Comparison of ENCODE assay signal across 10 cellular contexts in the genomic region with DNA sequence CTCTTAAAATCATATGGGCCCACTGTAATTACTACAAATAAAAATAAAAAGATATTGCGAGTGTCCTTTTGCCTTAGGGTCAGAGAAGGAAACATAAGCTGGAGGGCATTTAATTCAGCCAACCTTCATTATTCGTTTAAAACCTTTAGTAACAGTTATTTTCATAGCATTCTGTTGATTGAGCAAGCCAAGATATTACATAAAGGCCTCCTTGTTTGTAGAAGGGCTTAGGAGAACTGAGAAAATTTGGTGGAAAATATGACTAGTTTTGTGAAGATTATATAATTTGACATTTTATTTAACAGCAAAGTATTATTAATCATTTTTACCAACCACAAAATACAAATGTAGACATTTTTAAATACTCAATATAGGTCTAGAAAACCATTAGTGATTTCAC.
DNase-seq lines count a peak whose midpoint lies in the region; ATAC-seq, FAIRE-seq and TF ChIP-seq lines count a peak whose summit lies in the region.
"Had no signal": no experiment of that assay in that cellular context is flagged by ENCODE, and none has a peak within 500 bp of the region (broad histone marks: within the 10 kb centered on the region; RNA-seq: fewer than 3 reads in every experiment).

No MANE protein-coding gene starts in this region.

- H3K27me3 ChIP-seq in SJCRH30: no peaks in the 10 kb centered on the region
- no peaks in the 10 kb centered on the region for H3K27me3 ChIP-seq in endothelial cell of umbilical vein (ENCODE audit: control insufficient read depth in 2 of 2, insufficient read depth in 2 of 2, low read length in 2 of 2)

- H3K79me2 ChIP-seq in endothelial cell of umbilical vein (ENCODE audit: control insufficient read depth, insufficient read depth, low read length): no peaks in the 10 kb centered on the region

- no peak for ATAC-seq in GM18505 (IDR thresholded peaks at IDR 0.05; ENCODE audit: unreplicated experiment)

- TF ChIP-seq CTCF in endothelial cell of umbilical vein (IDR thresholded peaks at IDR 0.05; ENCODE audit: extremely low read depth in 1 of 2, insufficient read depth in 1 of 2, low read depth in 1 of 2, low read length in 2 of 2): no peak

- no peaks in the 10 kb centered on the region for H3K9me1 ChIP-seq in endothelial cell of umbilical vein (replicated peaks; ENCODE audit: control insufficient read depth, extremely low read depth, insufficient read depth, low read length)

- H3K4me1 ChIP-seq in SJCRH30 (peaks cover 13% of the 10 kb centered on the region), endothelial cell of umbilical vein (ENCODE audit: control insufficient read depth, extremely low read depth, insufficient read depth, low read length) (no peaks in the 10 kb centered on the region)

- no peak for DNase-seq in SJCRH30
- DNase-seq in endothelial cell of umbilical vein (ENCODE audit: low read depth, low spot score): no peak
- DNase-seq in iris pigment epithelial cell (ENCODE audit: low read depth): peak; percentile 2
- peak; percentile 21 for DNase-seq in stromal cell of bone marrow (ENCODE audit: low read depth)
- no peak for DNase-seq in stimulated activated CD4-positive, alpha-beta T cell treated with anti-CD3 and anti-CD28 coated beads, Interleukin-2, amount 100 ng/mL, for 48 hours
- no peak for DNase-seq in NCI-H524 (lab: John Stamatoyannopoulos, UW)
- DNase-seq in stimulated activated CD4-positive, alpha-beta T cell treated with anti-CD3 and anti-CD28 coated beads, Interleukin-4, amount 100 ng/mL, for 24 hours: no peak
- DNase-seq: H9, NCI-H1930 had no signal

- no peaks in the 10 kb centered on the region for H3K9me3 ChIP-seq in SJCRH30 (replicated peaks)
- no peaks in the 10 kb centered on the region for H3K9me3 ChIP-seq in endothelial cell of umbilical vein (replicated peaks; ENCODE audit: control insufficient read depth, insufficient read depth, low read length)

- H4K20me1 ChIP-seq in endothelial cell of umbilical vein (replicated peaks; ENCODE audit: control insufficient read depth, extremely low read depth, insufficient read depth, low read length): no peaks in the 10 kb centered on the region

- no TSS peak for BruUV-seq in endothelial cell of umbilical vein (replicated peaks; lab: Mats Ljungman, UMichigan)

- peak; percentile 28 for FAIRE-seq in endothelial cell of umbilical vein (lab: Jason Lieb, UNC)

- POLR2A ChIA-PET in endothelial cell of umbilical vein (lab: Charles Lee): no interaction called here

- no peak overlapping the region for H3K4me2 ChIP-seq in endothelial cell of umbilical vein (ENCODE audit: insufficient read depth, low read length)

- CTCF ChIA-PET in endothelial cell of umbilical vein (lab: Charles Lee): no interaction called here

- H3K36me3 ChIP-seq in SJCRH30: no peaks in the 10 kb centered on the region
- no peaks in the 10 kb centered on the region for H3K36me3 ChIP-seq in endothelial cell of umbilical vein (ENCODE audit: control insufficient read depth in 2 of 2, extremely low read depth in 1 of 2, insufficient read depth in 2 of 2, low read length in 2 of 2)

- TF ChIP-seq POLR2A in endothelial cell of umbilical vein (IDR thresholded peaks at IDR 0.05; ENCODE audit: low read depth, low read length) (no peak), GM18505 (IDR thresholded peaks at IDR 0.05; ENCODE audit: borderline replicate concordance, extremely low read depth, insufficient read depth, insufficient read length) (no peak)

- dilution Hi-C loops in endothelial cell of umbilical vein (cut with MboI; ENCODE audit: extremely low pct_ligation_motif_present, low sequenced_read_pairs): no loop called here

- no peak overlapping the region for H2AFZ ChIP-seq in endothelial cell of umbilical vein (ENCODE audit: low read depth, low read length)

- intact Hi-C loops in endothelial cell of umbilical vein (cut with micrococcal nuclease): loop anchor here (5.0 kb wide), 1 partner anchor 332 kb away; no protein-coding TSS in a partner anchor

- no peak overlapping the region for H3K9ac ChIP-seq in endothelial cell of umbilical vein (replicated peaks; ENCODE audit: extremely low read depth, insufficient read depth, low read length)

- no peak overlapping the region for H3K4me3 ChIP-seq in SJCRH30
- no peak overlapping the region for H3K4me3 ChIP-seq in endothelial cell of umbilical vein (replicated peaks in 1 of 3; ENCODE audit: insufficient read depth in 1 of 3, low read depth in 1 of 3, low read length in 3 of 3)

- H3K27ac ChIP-seq in SJCRH30 (peak overlapping the region; percentile 28; the same call in 1 of the 2 replicates), endothelial cell of umbilical vein (ENCODE audit: insufficient read depth, low read depth, low read length) (no peak overlapping the region)

TF ChIP-seq in endothelial cell of umbilical vein, 7 proteins besides CTCF, POLR2A, EP300 and RAD21:
- TF ChIP-seq FOS (IDR thresholded peaks at IDR 0.05; ENCODE audit: borderline replicate concordance, insufficient read depth, low read length): no peak
- no peak for TF ChIP-seq POLR2AphosphoS5 (IDR thresholded peaks at IDR 0.05; ENCODE audit: insufficient read depth, low read depth, low read length)
- no peak for TF ChIP-seq JUN (IDR thresholded peaks at IDR 0.05; ENCODE audit: borderline replicate concordance, insufficient read depth, insufficient read length, low read depth)
- TF ChIP-seq, protein P1, sequence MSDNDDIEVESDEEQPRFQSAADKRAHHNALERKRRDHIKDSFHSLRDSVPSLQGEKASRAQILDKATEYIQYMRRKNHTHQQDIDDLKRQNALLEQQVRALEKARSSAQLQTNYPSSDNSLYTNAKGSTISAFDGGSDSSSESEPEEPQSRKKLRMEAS (IDR thresholded peaks at IDR 0.05; ENCODE audit: insufficient read depth, insufficient read length): no peak
- no peak for TF ChIP-seq GATA2 (IDR thresholded peaks at IDR 0.05; ENCODE audit: insufficient read depth, insufficient read length, low read depth, low read length)
- TF ChIP-seq EZH2 (IDR thresholded peaks at IDR 0.05; ENCODE audit: borderline replicate concordance, low read depth, low read length, severe bottlenecking): no peak
- TF ChIP-seq MYC (IDR thresholded peaks at IDR 0.05; ENCODE audit: low read depth, low read length): no peak
TF ChIP-seq in endothelial cell of umbilical vein: peak in this region for 0.

Comparison
In these comparisons a context has a peak if more than half of its experiments do, and no peak if none do; other contexts are left out.
1. DNase-seq: peak in iris pigment epithelial cell (single experiment) and stromal cell of bone marrow (single experiment); none in SJCRH30 (0 of 2), endothelial cell of umbilical vein (single experiment), stimulated activated CD4-positive, alpha-beta T cell treated with anti-CD3 and anti-CD28 coated beads, Interleukin-2, amount 100 ng/mL, for 48 hours (0 of 2), NCI-H524 (0 of 2) and stimulated activated CD4-positive, alpha-beta T cell treated with anti-CD3 and anti-CD28 coated beads, Interleukin-4, amount 100 ng/mL, for 24 hours (single experiment).